ENCODE assay signal across 15 cellular contexts in genomic region chr21:33206771-33207290, GRCh38. TPM values are rescaled to one million over a fixed set of nuclear protein-coding genes. Genes with fewer than 3 reads are reported as not detected.
A peak's percentile ranks its signal among the peaks of the same experiment; 100 is the strongest.
DNase-seq lines count a peak whose midpoint lies in the region; ATAC-seq and TF ChIP-seq lines count a peak whose summit lies in the region.
"Had no signal": no experiment of that assay in that cellular context is flagged by ENCODE, and none has a peak within 500 bp of the region (broad histone marks: within the 10 kb centered on the region; RNA-seq: fewer than 3 reads in every experiment).

No MANE protein-coding gene starts in this region.

- POLR2A ChIA-PET in CD8-positive, alpha-beta T cell (lab: Charles Lee): interaction anchor here (0.7 to 1.1 kb wide), 2 partner anchors 12 to 42 kb away, joined by 3 read pairs; no protein-coding TSS in a partner anchor

- intact Hi-C loops in CD8-positive, alpha-beta T cell (cut with DNase I, micrococcal nuclease): no loop called here
- intact Hi-C loops in activated T-helper 1 cell treated with anti-CD3 and anti-CD28 coated beads, Interleukin-12 subunit alpha, Interleukin-12 subunit beta, Interleukin-2, Interleukin-4 antibody, amounts not matched to agents 30 ng/mL and 10 ng/mL and 1 ng/mL, durations not matched to agents 14 hours and 24 hours and 36 hours (cut with micrococcal nuclease): no loop called here

- peak overlapping the region; percentile 34 to 89 (median 83); a peak in 21 of 22 replicates for H3K27ac ChIP-seq in BLaER1 treated with 17β-estradiol and CSF1 and Interleukin-3, amounts not matched to agents 10 nM and 100 nM
- H3K27ac ChIP-seq in CD8-positive, alpha-beta T cell (ENCODE audit: low read depth, low read length): no peak overlapping the region
- H3K27ac ChIP-seq in lung (ENCODE audit: low read depth in 1 of 2, low read length in 1 of 2): no peak overlapping the region
- H3K27ac ChIP-seq: C4-2B had no signal

- peaks cover 68% of the 10 kb centered on the region for H3K4me1 Mint-ChIP-seq in CD8-positive, alpha-beta T cell (ENCODE audit: low read depth)
- H3K4me1 Mint-ChIP-seq in T-helper 17 cell: peaks cover 38% of the 10 kb centered on the region
- peaks cover 32% of the 10 kb centered on the region for H3K4me1 Mint-ChIP-seq in activated T-helper 1 cell treated with anti-CD3 and anti-CD28 coated beads, Interleukin-12 subunit alpha, Interleukin-12 subunit beta, Interleukin-2, Interleukin-4 antibody, amounts not matched to agents 30 ng/mL and 10 ng/mL and 1 ng/mL, durations not matched to agents 14 hours and 24 hours and 36 hours (ENCODE audit: low read depth)

- peak overlapping the region; percentile 32 for H3K4me3 Mint-ChIP-seq in CD8-positive, alpha-beta T cell
- H3K4me3 Mint-ChIP-seq in T-helper 17 cell: no peak overlapping the region
- no peak overlapping the region for H3K4me3 Mint-ChIP-seq in activated T-helper 1 cell treated with anti-CD3 and anti-CD28 coated beads, Interleukin-12 subunit alpha, Interleukin-12 subunit beta, Interleukin-2, Interleukin-4 antibody, amounts not matched to agents 30 ng/mL and 10 ng/mL and 1 ng/mL, durations not matched to agents 14 hours and 24 hours and 36 hours

- peaks cover 2% of the 10 kb centered on the region for H3K9me3 Mint-ChIP-seq in CD8-positive, alpha-beta T cell
- H3K9me3 Mint-ChIP-seq in activated T-helper 1 cell treated with anti-CD3 and anti-CD28 coated beads, Interleukin-12 subunit alpha, Interleukin-12 subunit beta, Interleukin-2, Interleukin-4 antibody, amounts not matched to agents 30 ng/mL and 10 ng/mL and 1 ng/mL, durations not matched to agents 14 hours and 24 hours and 36 hours: peaks cover 10% of the 10 kb centered on the region

- no peaks in the 10 kb centered on the region; a peak in 1 of 22 replicates for H3K36me3 ChIP-seq in BLaER1 treated with 17β-estradiol and CSF1 and Interleukin-3, amounts not matched to agents 10 nM and 100 nM
- H3K36me3 ChIP-seq in CD8-positive, alpha-beta T cell (ENCODE audit: insufficient read depth, low read length): no peaks in the 10 kb centered on the region
- no peaks in the 10 kb centered on the region for H3K36me3 ChIP-seq in lung (ENCODE audit: control insufficient read depth in 2 of 2, insufficient read depth in 2 of 2, low read length in 2 of 2)

- H3K4me3 ChIP-seq in BLaER1 treated with 17β-estradiol and CSF1 and Interleukin-3, amounts not matched to agents 10 nM and 100 nM: 0 out of 20 replicates have a peak overlapping the region, but pooled peaks of 1 of the 10 experiments have one; percentile 13
- no peak overlapping the region for H3K4me3 ChIP-seq in CD8-positive, alpha-beta T cell (ENCODE audit: low read depth, low read length)
- no peak overlapping the region for H3K4me3 ChIP-seq in lung

- peak overlapping the region in 10 of 11 experiments; percentile 1 to 74 (median 58); a peak in 16 of 22 replicates for H3K9ac ChIP-seq in BLaER1 treated with 17β-estradiol and CSF1 and Interleukin-3, amounts not matched to agents 10 nM and 100 nM

- 77 to 80% methylated on average over 10 of the region's 10 CpGs for WGBS in lung, 2 donors

- ATAC-seq in CD8-positive, alpha-beta T cell: no peak
- ATAC-seq in T-helper 17 cell: no peak
- ATAC-seq in lung (ENCODE audit: insufficient read depth, low FRiP score): no peak
- ATAC-seq in HG03457 (IDR thresholded peaks at IDR 0.05; ENCODE audit: unreplicated experiment): no peak

- H3K9me3 ChIP-seq in BLaER1 treated with 17β-estradiol and CSF1 and Interleukin-3, amounts not matched to agents 10 nM and 100 nM (replicated peaks in 1 of 11): peaks cover 9 to 28% (median 14%) of the 10 kb centered on the region in 11 experiments; a peak in 18 of 22 replicates
- H3K9me3 ChIP-seq in CD8-positive, alpha-beta T cell (ENCODE audit: low read length): no peaks in the 10 kb centered on the region
- H3K9me3 ChIP-seq in T-helper 17 cell (ENCODE audit: control insufficient read depth, low read length, poor library complexity, severe bottlenecking) (no peaks in the 10 kb centered on the region), lung (ENCODE audit: control insufficient read depth in 2 of 2, insufficient read depth in 1 of 2, low read length in 1 of 2) (peaks cover 0 to 1% of the 10 kb centered on the region in 2 donors)

- peak overlapping the region; percentile 65 to 93 (median 78) for H3K4me2 ChIP-seq in BLaER1 treated with 17β-estradiol and CSF1 and Interleukin-3, amounts not matched to agents 10 nM and 100 nM

- H3K4me1 ChIP-seq in BLaER1 treated with 17β-estradiol and CSF1 and Interleukin-3, amounts not matched to agents 10 nM and 100 nM: peaks cover 52 to 84% (median 74%) of the 10 kb centered on the region in 10 experiments
- H3K4me1 ChIP-seq in CD8-positive, alpha-beta T cell (ENCODE audit: insufficient read depth, low read length): peaks cover 67% of the 10 kb centered on the region
- peaks cover 0 to 12% of the 10 kb centered on the region in 2 donors for H3K4me1 ChIP-seq in lung (ENCODE audit: control insufficient read depth in 2 of 2, insufficient read depth in 2 of 2, low read length in 2 of 2)

- no peak for TF ChIP-seq CTCF in CD8-positive, alpha-beta T cell (IDR thresholded peaks at IDR 0.05)
- TF ChIP-seq CTCF in lung (IDR thresholded peaks at IDR 0.05; ENCODE audit: control extremely low read depth, extremely low read depth): no peak

- no peak for DNase-seq in CD8-positive, alpha-beta T cell
- DNase-seq in T-helper 17 cell (no peak), lung (ENCODE audit: low spot score) (peak; percentile 35), NCI-H1417 (lab: John Stamatoyannopoulos, UW) (no peak), NCI-H1417 treated with DMSO at 0.1 percent for 48 hours (lab: John Stamatoyannopoulos, UW) (no peak)
- DNase-seq in activated T-helper 1 cell treated with anti-CD3 and anti-CD28 coated beads, Interleukin-12 subunit alpha, Interleukin-12 subunit beta, Interleukin-2, Interleukin-4 antibody, amounts not matched to agents 30 ng/mL and 10 ng/mL and 1 ng/mL, durations not matched to agents 14 hours and 24 hours and 36 hours (ENCODE audit: low spot score): no peak
- DNase-seq: amniotic stem cell; EL; mesenchymal stem cell; NCI-H2107; occipital lobe; stimulated activated CD4-positive, alpha-beta T cell treated with anti-CD3 and anti-CD28 coated beads, Interleukin-4, amount 100 ng/mL, for 24 hours had no signal

- no peaks in the 10 kb centered on the region for H3K27me3 ChIP-seq in BLaER1 treated with 17β-estradiol and CSF1 and Interleukin-3, amounts not matched to agents 10 nM and 100 nM
- H3K27me3 ChIP-seq in CD8-positive, alpha-beta T cell (ENCODE audit: insufficient read depth, low read length): no peaks in the 10 kb centered on the region
- H3K27me3 ChIP-seq in lung (ENCODE audit: control insufficient read depth, insufficient read depth): no peaks in the 10 kb centered on the region

- CTCF ChIA-PET in CD8-positive, alpha-beta T cell (lab: Charles Lee): no interaction called here

- H3K27ac Mint-ChIP-seq in CD8-positive, alpha-beta T cell: peak overlapping the region; percentile 82
- peak overlapping the region; percentile 79 for H3K27ac Mint-ChIP-seq in T-helper 17 cell
- no peak overlapping the region for H3K27ac Mint-ChIP-seq in activated T-helper 1 cell treated with anti-CD3 and anti-CD28 coated beads, Interleukin-12 subunit alpha, Interleukin-12 subunit beta, Interleukin-2, Interleukin-4 antibody, amounts not matched to agents 30 ng/mL and 10 ng/mL and 1 ng/mL, durations not matched to agents 14 hours and 24 hours and 36 hours

- no peaks in the 10 kb centered on the region for H3K36me3 Mint-ChIP-seq in CD8-positive, alpha-beta T cell
- H3K36me3 Mint-ChIP-seq in T-helper 17 cell (ENCODE audit: low read depth): no peaks in the 10 kb centered on the region
- peaks cover 6% of the 10 kb centered on the region for H3K36me3 Mint-ChIP-seq in activated T-helper 1 cell treated with anti-CD3 and anti-CD28 coated beads, Interleukin-12 subunit alpha, Interleukin-12 subunit beta, Interleukin-2, Interleukin-4 antibody, amounts not matched to agents 30 ng/mL and 10 ng/mL and 1 ng/mL, durations not matched to agents 14 hours and 24 hours and 36 hours (ENCODE audit: low read depth)

- H4K20me1 ChIP-seq in BLaER1 treated with 17β-estradiol and CSF1 and Interleukin-3, amounts not matched to agents 10 nM and 100 nM: no peaks in the 10 kb centered on the region

- no peaks in the 10 kb centered on the region for H3K27me3 Mint-ChIP-seq in CD8-positive, alpha-beta T cell (ENCODE audit: low read depth)
- no peaks in the 10 kb centered on the region for H3K27me3 Mint-ChIP-seq in T-helper 17 cell
- no peaks in the 10 kb centered on the region for H3K27me3 Mint-ChIP-seq in activated T-helper 1 cell treated with anti-CD3 and anti-CD28 coated beads, Interleukin-12 subunit alpha, Interleukin-12 subunit beta, Interleukin-2, Interleukin-4 antibody, amounts not matched to agents 30 ng/mL and 10 ng/mL and 1 ng/mL, durations not matched to agents 14 hours and 24 hours and 36 hours (ENCODE audit: insufficient read depth)

RNA-seq across cellular contexts. Expression of gene IFNAR2, which starts 22.9 kb away (rescaled TPM):
- 10 to 100 TPM; 21.9 to 30.0 TPM for total RNA-seq in CD8-positive, alpha-beta T cell
- total RNA-seq in T-helper 17 cell (10 to 100 TPM; 40.5 to 48.1 TPM), lung (10 to 100 TPM; 22.6 to 38.4 TPM)
- 10 to 100 TPM; 21.4 to 32.4 TPM for polyA plus RNA-seq in lung
- total RNA-seq in activated T-helper 1 cell treated with anti-CD3 and anti-CD28 coated beads, Interleukin-12 subunit alpha, Interleukin-12 subunit beta, Interleukin-2, Interleukin-4 antibody, amounts not matched to agents 30 ng/mL and 10 ng/mL and 1 ng/mL, durations not matched to agents 14 hours and 24 hours and 36 hours: 33.3 and 33.5 TPM in 2 replicates

RNA-seq across cellular contexts. Expression of gene IL10RB, which starts 59.3 kb away (rescaled TPM):
- total RNA-seq in CD8-positive, alpha-beta T cell: 1 to 10 TPM; 7.4 to 8.2 TPM
- 10 to 100 TPM; 17.0 to 18.9 TPM for total RNA-seq in T-helper 17 cell
- total RNA-seq in lung: 10 to 100 TPM; 38.8 to 47.1 TPM
- 10 to 100 TPM; 26.7 to 89.1 TPM for polyA plus RNA-seq in lung
- total RNA-seq in activated T-helper 1 cell treated with anti-CD3 and anti-CD28 coated beads, Interleukin-12 subunit alpha, Interleukin-12 subunit beta, Interleukin-2, Interleukin-4 antibody, amounts not matched to agents 30 ng/mL and 10 ng/mL and 1 ng/mL, durations not matched to agents 14 hours and 24 hours and 36 hours: 20.5 and 21.4 TPM in 2 replicates

Comparison
In these comparisons a context has a peak if more than half of its experiments do, and no peak if none do; other contexts are left out.
1. H3K27ac ChIP-seq: peak in BLaER1 treated with 17β-estradiol and CSF1 and Interleukin-3, amounts not matched to agents 10 nM and 100 nM (11 of 11); none in CD8-positive, alpha-beta T cell (single experiment) and lung (0 of 2).